In genomic region chr6:32941412-32941784, GRCh38 we compare ENCODE assay signal across 2 cellular contexts.
TF ChIP-seq lines count a peak whose summit lies in the region.

No MANE protein-coding gene starts in this region.

TF ChIP-seq in liver, 16 proteins besides CTCF, POLR2A, EP300 and RAD21:
- TF ChIP-seq YY1 (IDR thresholded peaks at IDR 0.05) (peak; percentile 13), MAX (IDR thresholded peaks at IDR 0.05) (no peak)

TF ChIP-seq in HepG2, 621 proteins besides CTCF, POLR2A, EP300 and RAD21:
- TF ChIP-seq SNAPC2 (CRISPR knock-in tag; IDR thresholded peaks at IDR 0.05), result no peak
- TF ChIP-seq ARID2 (CRISPR knock-in tag; IDR thresholded peaks at IDR 0.05; ENCODE audit: borderline replicate concordance), result no peak
- TF ChIP-seq FIP1L1 (IDR thresholded peaks at IDR 0.05; ENCODE audit: borderline replicate concordance, insufficient read depth, low read depth, low read length), result no peak
- no peak for TF ChIP-seq SRSF4 (IDR thresholded peaks at IDR 0.05; ENCODE audit: low read depth, low read length, poor library complexity, severe bottlenecking)
- no peak for TF ChIP-seq SETDB1 (CRISPR knock-in tag; IDR thresholded peaks at IDR 0.05; ENCODE audit: borderline replicate concordance)
- no peak for TF ChIP-seq TFE3 (CRISPR knock-in tag; IDR thresholded peaks at IDR 0.05)
- no peak for TF ChIP-seq ZNF264 (CRISPR knock-in tag; IDR thresholded peaks at IDR 0.05)
- TF ChIP-seq KLF6 (CRISPR knock-in tag; IDR thresholded peaks at IDR 0.05), result no peak
- no peak for TF ChIP-seq U2AF2 (IDR thresholded peaks at IDR 0.05; ENCODE audit: low read depth, low read length)
- no peak for TF ChIP-seq ZSCAN30 (CRISPR knock-in tag; IDR thresholded peaks at IDR 0.05)
- no peak for TF ChIP-seq MED8 (CRISPR knock-in tag; IDR thresholded peaks at IDR 0.05; ENCODE audit: insufficient replicate concordance)
